In the genomic region with DNA sequence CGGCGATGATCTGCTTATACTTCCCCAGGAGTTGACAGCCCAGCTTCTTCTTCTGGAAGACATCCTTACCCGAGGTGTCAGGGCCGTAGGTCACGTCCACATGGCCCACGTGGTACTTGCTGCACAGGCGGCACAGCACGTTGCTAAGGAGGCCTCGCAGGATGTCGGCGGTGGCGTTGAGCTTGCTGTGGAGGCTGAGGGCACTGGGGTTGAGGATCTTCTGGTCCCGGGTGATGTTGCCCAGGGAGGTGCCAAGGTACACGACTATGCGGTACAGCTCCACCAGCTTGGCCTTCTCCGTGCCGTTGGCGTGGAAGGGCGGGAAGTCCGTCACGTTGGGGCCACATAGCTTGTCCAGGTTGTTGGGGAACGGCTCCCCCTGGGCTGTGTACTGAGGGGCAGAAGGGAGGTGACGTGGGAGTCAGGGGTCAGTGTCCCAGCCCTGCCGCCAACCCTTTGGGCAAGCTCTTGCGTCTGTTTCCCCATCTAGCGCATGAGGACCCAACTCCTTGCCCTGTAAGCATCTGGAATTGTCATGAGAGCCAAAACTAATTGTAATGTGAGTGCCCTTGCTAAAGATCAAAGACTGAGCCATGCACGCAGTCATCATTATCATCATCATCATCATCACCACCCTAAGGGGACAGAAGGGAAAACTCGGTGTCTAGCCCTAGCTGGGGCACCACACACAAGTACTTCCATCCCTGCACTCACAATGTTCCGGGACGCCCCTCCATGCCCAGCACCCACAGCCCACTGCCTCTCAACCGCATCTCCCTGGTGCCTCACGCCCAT, we compare ENCODE assay signal across 15 cellular contexts. TPM values are rescaled to one million over a fixed set of nuclear protein-coding genes. Genes with fewer than 3 reads are reported as not detected.
A peak's percentile ranks its signal among the peaks of the same experiment; 100 is the strongest.
DNase-seq lines count a peak whose midpoint lies in the region; ATAC-seq and TF ChIP-seq lines count a peak whose summit lies in the region.
"Had no signal": no experiment of that assay in that cellular context is flagged by ENCODE, and none has a peak within 500 bp of the region (broad histone marks: within the 10 kb centered on the region; RNA-seq: fewer than 3 reads in every experiment).

No MANE protein-coding gene starts in this region.

- TF ChIP-seq CTCF in HEK293 (tag by site-specific recombination; IDR thresholded peaks at IDR 0.05) (no peak), neural progenitor cell (IDR thresholded peaks at IDR 0.05) (no peak), upper lobe of left lung (IDR thresholded peaks at IDR 0.05) (no peak)

- H3K79me2 ChIP-seq in neural progenitor cell (ENCODE audit: low read depth) = no peaks in the 10 kb centered on the region

- H3K27ac ChIP-seq in HEK293 (ENCODE audit: extremely low read depth, low read depth, low read length) = no peak overlapping the region
- H3K27ac ChIP-seq in neural progenitor cell = no peak overlapping the region
- H3K27ac ChIP-seq in upper lobe of left lung = no peak overlapping the region
- H3K27ac ChIP-seq: adrenal gland, RWPE1 had no signal

- no peaks in the 10 kb centered on the region for H3F3A ChIP-seq in neural progenitor cell (ENCODE audit: low read depth)

- no peaks in the 10 kb centered on the region for H4K20me1 ChIP-seq in neural progenitor cell (ENCODE audit: low read depth)

- H3K4me3 ChIP-seq in HEK293 (ENCODE audit: low read depth, low read length) (no peak overlapping the region), neural progenitor cell (no peak overlapping the region), upper lobe of left lung (no peak overlapping the region)
- H3K4me3 ChIP-seq: adrenal gland, esophagus squamous epithelium had no signal

- H3K4me1 Mint-ChIP-seq in activated CD4-positive, alpha-beta T cell treated with anti-CD3 and anti-CD28 coated beads, Interleukin-2, amount 10 ng/mL, durations not matched to agents 24 days and 14 days = peaks cover 64% of the 10 kb centered on the region
- H3K4me1 Mint-ChIP-seq in activated naive CD8-positive, alpha-beta T cell treated with anti-CD3 and anti-CD28 coated beads for 36 hours = peaks cover 58% of the 10 kb centered on the region
- H3K4me1 Mint-ChIP-seq in neural progenitor cell = peaks cover 25% of the 10 kb centered on the region

- peaks cover 30% of the 10 kb centered on the region for H3K27me3 ChIP-seq in neural progenitor cell
- peaks cover 0 to 11% (median 0%) of the 10 kb centered on the region in 4 donors for H3K27me3 ChIP-seq in upper lobe of left lung
- H3K27me3 ChIP-seq: adrenal gland had no signal

- no peak overlapping the region for H3K9ac ChIP-seq in neural progenitor cell

- H3K4me2 ChIP-seq in neural progenitor cell = no peak overlapping the region

- H3K9me3 Mint-ChIP-seq in activated CD4-positive, alpha-beta T cell treated with anti-CD3 and anti-CD28 coated beads, Interleukin-2, amount 10 ng/mL, durations not matched to agents 24 days and 14 days = no peaks in the 10 kb centered on the region
- H3K9me3 Mint-ChIP-seq in activated naive CD8-positive, alpha-beta T cell treated with anti-CD3 and anti-CD28 coated beads for 36 hours = no peaks in the 10 kb centered on the region
- H3K9me3 Mint-ChIP-seq in neural progenitor cell = no peaks in the 10 kb centered on the region
- H3K9me3 Mint-ChIP-seq: dendritic cell treated with granulocyte-macrophage colony-stimulating factor and Interleukin-4, amounts not matched to agents 40 ng/mL and 50 ng/mL, for 4 days had no signal

- intact Hi-C loops in activated CD4-positive, alpha-beta T cell treated with anti-CD3 and anti-CD28 coated beads, Interleukin-2, amount 10 ng/mL, durations not matched to agents 24 days and 14 days (cut with micrococcal nuclease) = loop anchor here (2.0 kb wide), 1 partner anchor 23 kb away; no protein-coding TSS in a partner anchor

- peak overlapping the region; percentile 100 for H3K27ac Mint-ChIP-seq in activated CD4-positive, alpha-beta T cell treated with anti-CD3 and anti-CD28 coated beads, Interleukin-2, amount 10 ng/mL, durations not matched to agents 24 days and 14 days
- H3K27ac Mint-ChIP-seq in activated naive CD8-positive, alpha-beta T cell treated with anti-CD3 and anti-CD28 coated beads for 36 hours = peak overlapping the region; percentile 99
- H3K27ac Mint-ChIP-seq in neural progenitor cell = no peak overlapping the region
- H3K27ac Mint-ChIP-seq: dendritic cell treated with granulocyte-macrophage colony-stimulating factor and Interleukin-4, amounts not matched to agents 40 ng/mL and 50 ng/mL, for 4 days had no signal

- peaks cover 3% of the 10 kb centered on the region; the same call in 1 of the 2 replicates for H3K4me1 ChIP-seq in HEK293 (ENCODE audit: control insufficient read depth, insufficient read depth, low read length)
- peaks cover 9% of the 10 kb centered on the region for H3K4me1 ChIP-seq in neural progenitor cell
- peaks cover 14 to 24% (median 20%) of the 10 kb centered on the region in 4 donors for H3K4me1 ChIP-seq in upper lobe of left lung

- ATAC-seq in HG02870 (IDR thresholded peaks at IDR 0.05; ENCODE audit: unreplicated experiment) (no peak), upper lobe of left lung (ENCODE audit: low FRiP score in 2 of 2) (no peak)

- TF ChIP-seq EP300 in upper lobe of left lung (IDR thresholded peaks at IDR 0.05) = no peak

- no peaks in the 10 kb centered on the region for H3K27me3 Mint-ChIP-seq in activated CD4-positive, alpha-beta T cell treated with anti-CD3 and anti-CD28 coated beads, Interleukin-2, amount 10 ng/mL, durations not matched to agents 24 days and 14 days
- H3K27me3 Mint-ChIP-seq in activated naive CD8-positive, alpha-beta T cell treated with anti-CD3 and anti-CD28 coated beads for 36 hours = peaks cover 11% of the 10 kb centered on the region
- peaks cover 26% of the 10 kb centered on the region for H3K27me3 Mint-ChIP-seq in neural progenitor cell (ENCODE audit: insufficient read depth, low read depth)

- DNase-seq in activated CD4-positive, alpha-beta T cell treated with anti-CD3 and anti-CD28 coated beads, Interleukin-2, amount 10 ng/mL, durations not matched to agents 24 days and 14 days = no peak
- no peak for DNase-seq in activated CD4-positive, alpha-beta T cell treated with anti-CD3 and anti-CD28 coated beads, Interleukin-2, amount 50 U/mL, for 4 hours
- DNase-seq in activated naive CD8-positive, alpha-beta T cell treated with anti-CD3 and anti-CD28 coated beads for 36 hours = no peak
- no peak for DNase-seq in neural progenitor cell (ENCODE audit: low spot score)
- DNase-seq in upper lobe of left lung = no peak
- DNase-seq in NAMALWA (ENCODE audit: low spot score) = no peak
- DNase-seq: adrenal gland; esophagus squamous epithelium; NCI-H1930; stimulated activated naive CD4-positive, alpha-beta T cell treated with Interleukin-2 at 50 U/mL for 16 hours had no signal

- CTCF ChIA-PET in HEK293 (lab: Yijun Ruan, JAX) = interaction anchor here (0.7 to 1.0 kb wide), 2 partner anchors 11 to 35 kb away, joined by 3 read pairs; no protein-coding TSS in a partner anchor

- peak overlapping the region; percentile 97 for H3K4me3 Mint-ChIP-seq in activated CD4-positive, alpha-beta T cell treated with anti-CD3 and anti-CD28 coated beads, Interleukin-2, amount 10 ng/mL, durations not matched to agents 24 days and 14 days
- peak overlapping the region; percentile 100 for H3K4me3 Mint-ChIP-seq in activated naive CD8-positive, alpha-beta T cell treated with anti-CD3 and anti-CD28 coated beads for 36 hours
- H3K4me3 Mint-ChIP-seq in neural progenitor cell = peak overlapping the region; percentile 24
- H3K4me3 Mint-ChIP-seq: dendritic cell treated with granulocyte-macrophage colony-stimulating factor and Interleukin-4, amounts not matched to agents 40 ng/mL and 50 ng/mL, for 4 days had no signal

- no peak overlapping the region for H2AFZ ChIP-seq in neural progenitor cell (replicated peaks)

- H3K9me3 ChIP-seq in HEK293 (ENCODE audit: control insufficient read depth, insufficient read depth, low read depth, low read length) (no peaks in the 10 kb centered on the region), neural progenitor cell (ENCODE audit: low read depth) (no peaks in the 10 kb centered on the region), upper lobe of left lung (no peaks in the 10 kb centered on the region)
- H3K9me3 ChIP-seq: adrenal gland, esophagus squamous epithelium had no signal

- POLR2A ChIA-PET in HEK293 (lab: Yijun Ruan, JAX) = no interaction called here

- peaks cover 0 to 29% of the 10 kb centered on the region in 2 experiments; a peak in 1 of 3 replicates for H3K36me3 ChIP-seq in HEK293 (ENCODE audit: control insufficient read depth in 2 of 2, insufficient read depth in 1 of 2, low read length in 2 of 2)
- H3K36me3 ChIP-seq in neural progenitor cell = no peaks in the 10 kb centered on the region
- H3K36me3 ChIP-seq in upper lobe of left lung = no peaks in the 10 kb centered on the region
- H3K36me3 ChIP-seq: adrenal gland, esophagus squamous epithelium had no signal

- TF ChIP-seq POLR2A in upper lobe of left lung (IDR thresholded peaks at IDR 0.05) = no peak

- 85 to 92% methylated on average over 18 to 32 of the region's 32 CpGs for WGBS in upper lobe of left lung, 2 donors

- H3K36me3 Mint-ChIP-seq in activated CD4-positive, alpha-beta T cell treated with anti-CD3 and anti-CD28 coated beads, Interleukin-2, amount 10 ng/mL, durations not matched to agents 24 days and 14 days (ENCODE audit: low read depth) = peaks cover 60% of the 10 kb centered on the region
- peaks cover 52% of the 10 kb centered on the region for H3K36me3 Mint-ChIP-seq in activated naive CD8-positive, alpha-beta T cell treated with anti-CD3 and anti-CD28 coated beads for 36 hours
- H3K36me3 Mint-ChIP-seq in neural progenitor cell = no peaks in the 10 kb centered on the region

TF ChIP-seq in HEK293, 187 proteins besides CTCF, POLR2A, EP300 and RAD21 (continues in another document):
- no peak for TF ChIP-seq ZNF560 (tag by site-specific recombination; IDR thresholded peaks at IDR 0.05; ENCODE audit: borderline replicate concordance)

RNA-seq across cellular contexts. Expression of gene LIF, which starts 2.7 kb away (rescaled TPM):
- 509 and 511 TPM in 2 replicates for total RNA-seq in activated CD4-positive, alpha-beta T cell treated with anti-CD3 and anti-CD28 coated beads, Interleukin-2, amount 10 ng/mL, durations not matched to agents 24 days and 14 days
- total RNA-seq in activated naive CD8-positive, alpha-beta T cell treated with anti-CD3 and anti-CD28 coated beads for 36 hours = 100 to 1,000 TPM; 282 to 288 TPM
- total RNA-seq in neural progenitor cell (ENCODE audit: low replicate concordance) (0.21 and 0.50 TPM in 2 replicates), upper lobe of left lung (10 to 100 TPM in 1 of 6 donors, 1 to 10 TPM in 4, under 1 TPM in 1; 0.89 to 16.9 (median 3.8) TPM)

RNA-seq across cellular contexts. Expression of gene OSM, which starts 22.8 kb away (rescaled TPM):
- total RNA-seq in activated CD4-positive, alpha-beta T cell treated with anti-CD3 and anti-CD28 coated beads, Interleukin-2, amount 10 ng/mL, durations not matched to agents 24 days and 14 days = 61.0 and 62.8 TPM in 2 replicates
- 10 to 100 TPM; 47.9 to 50.7 TPM for total RNA-seq in activated naive CD8-positive, alpha-beta T cell treated with anti-CD3 and anti-CD28 coated beads for 36 hours
- total RNA-seq in neural progenitor cell (ENCODE audit: low replicate concordance) (not detected in 2 replicates), upper lobe of left lung (10 to 100 TPM in 1 of 6 donors, 1 to 10 TPM in 4, under 1 TPM in 1; 0.98 to 11.7 (median 5.1) TPM)
- total RNA-seq: A172 had no signal

RNA-seq across cellular contexts. Expression of gene CASTOR1, which starts 45.4 kb away (rescaled TPM):
- 4.7 and 7.3 TPM in 2 replicates for total RNA-seq in activated CD4-positive, alpha-beta T cell treated with anti-CD3 and anti-CD28 coated beads, Interleukin-2, amount 10 ng/mL, durations not matched to agents 24 days and 14 days
- total RNA-seq in activated naive CD8-positive, alpha-beta T cell treated with anti-CD3 and anti-CD28 coated beads for 36 hours = 1 to 10 TPM; 2.8 to 3.5 TPM
- total RNA-seq in neural progenitor cell (ENCODE audit: low replicate concordance) (6.2 and 23.1 TPM in 2 replicates), upper lobe of left lung (10 to 100 TPM in 4 of 6 donors, 1 to 10 TPM in 2; 7.0 to 31.5 (median 22.1) TPM)

Comparison
In these comparisons a context has a peak if more than half of its experiments do, and no peak if none do; other contexts are left out.
1. H3K4me3 Mint-ChIP-seq: peak in every context shown above with its lines; median percentile 100 in activated naive CD8-positive, alpha-beta T cell treated with anti-CD3 and anti-CD28 coated beads for 36 hours; 97 in activated CD4-positive, alpha-beta T cell treated with anti-CD3 and anti-CD28 coated beads, Interleukin-2, amount 10 ng/mL, durations not matched to agents 24 days and 14 days; 24 in neural progenitor cell.
2. RNA of gene LIF, which starts 2.7 kb away (total RNA-seq): 509 to 511 TPM in activated CD4-positive, alpha-beta T cell treated with anti-CD3 and anti-CD28 coated beads, Interleukin-2, amount 10 ng/mL, durations not matched to agents 24 days and 14 days and 282 to 288 TPM in activated naive CD8-positive, alpha-beta T cell treated with anti-CD3 and anti-CD28 coated beads for 36 hours; 0.89 to 16.9 TPM in upper lobe of left lung and 0.21 to 0.50 TPM in neural progenitor cell; every median in the first group is over 10 times any median in the second.